ENCODE assay signal across 1 cellular context in genomic region chr1:96579639-96580038, GRCh38.
TF ChIP-seq lines count a peak whose summit lies in the region.

No MANE protein-coding gene starts in this region.

TF ChIP-seq in K562, 482 proteins besides CTCF, POLR2A, EP300 and RAD21 (continued from another document):
- TF ChIP-seq RERE (CRISPR knock-in tag; IDR thresholded peaks at IDR 0.05; ENCODE audit: borderline replicate concordance): no peak
- no peak for TF ChIP-seq CBX5 (IDR thresholded peaks at IDR 0.05; ENCODE audit: borderline replicate concordance, low read depth)
